Comparison of ENCODE assay signal across 19 cellular contexts in genomic region chr7:77729574-77730348, GRCh38. TPM values are rescaled to one million over a fixed set of nuclear protein-coding genes. Genes with fewer than 3 reads are reported as not detected.
DNase-seq lines count a peak whose midpoint lies in the region; ATAC-seq and TF ChIP-seq lines count a peak whose summit lies in the region.
"Had no signal": no experiment of that assay in that cellular context is flagged by ENCODE, and none has a peak within 500 bp of the region (broad histone marks: within the 10 kb centered on the region; RNA-seq: fewer than 3 reads in every experiment).

No MANE protein-coding gene starts in this region.

- H3K9ac ChIP-seq in muscle layer of colon (ENCODE audit: low read length): no peak overlapping the region

- H3K27ac ChIP-seq in CD4-positive, alpha-beta memory T cell (ENCODE audit: low read depth, low read length): no peak overlapping the region
- no peak overlapping the region for H3K27ac ChIP-seq in HEK293 (ENCODE audit: extremely low read depth, low read depth, low read length)
- peak overlapping the region; percentile 16 for H3K27ac ChIP-seq in muscle layer of colon (ENCODE audit: low read depth, low read length)
- H3K27ac ChIP-seq in ovary: no peak overlapping the region
- H3K27ac ChIP-seq: ascending aorta had no signal

- no peaks in the 10 kb centered on the region for H3K9me3 ChIP-seq in CD4-positive, alpha-beta memory T cell (ENCODE audit: control insufficient read depth in 1 of 2, low read length in 2 of 2)
- no peaks in the 10 kb centered on the region for H3K9me3 ChIP-seq in HEK293 (ENCODE audit: control insufficient read depth, insufficient read depth, low read depth, low read length)
- no peaks in the 10 kb centered on the region for H3K9me3 ChIP-seq in muscle layer of colon (ENCODE audit: low read length)
- H3K9me3 ChIP-seq in ovary: no peaks in the 10 kb centered on the region
- H3K9me3 ChIP-seq: ascending aorta had no signal

- H3K4me3 ChIP-seq in CD4-positive, alpha-beta memory T cell (ENCODE audit: low read length in 2 of 2): no peak overlapping the region
- H3K4me3 ChIP-seq in HEK293 (ENCODE audit: low read depth, low read length) (no peak overlapping the region), muscle layer of colon (ENCODE audit: low read depth in 1 of 2, low read length in 2 of 2) (no peak overlapping the region), ovary (no peak overlapping the region)
- H3K4me3 ChIP-seq: ascending aorta had no signal

- WGBS in ovary, 3 donors: 52 to 63% (median 61%) methylated on average over 3 of the region's 3 CpGs

- TF ChIP-seq POLR2A in ovary (IDR thresholded peaks at IDR 0.05): no peak

- CTCF ChIA-PET in CD4-positive, alpha-beta memory T cell (lab: Charles Lee; ENCODE audit: partially characterized antibody): interaction anchor here (0.6 to 1.1 kb wide), 2 partner anchors 10 to 50 kb away, joined by 3 read pairs; no protein-coding TSS in a partner anchor
- CTCF ChIA-PET in HEK293 (lab: Yijun Ruan, JAX): interaction anchor here (1.2 kb wide), 1 partner anchor 30 kb away, joined by 5 read pairs; no protein-coding TSS in a partner anchor

- no peaks in the 10 kb centered on the region for H3K27me3 ChIP-seq in CD4-positive, alpha-beta memory T cell (ENCODE audit: insufficient read depth, low read length)
- H3K27me3 ChIP-seq in muscle layer of colon (ENCODE audit: control insufficient read depth in 1 of 2, insufficient read depth in 2 of 2, low read length in 2 of 2) (no peaks in the 10 kb centered on the region), ovary (no peaks in the 10 kb centered on the region)
- H3K27me3 ChIP-seq: ascending aorta had no signal

- no peaks in the 10 kb centered on the region for H3K36me3 ChIP-seq in CD4-positive, alpha-beta memory T cell (ENCODE audit: insufficient read depth, low read length)
- H3K36me3 ChIP-seq in HEK293 (ENCODE audit: control insufficient read depth in 2 of 2, insufficient read depth in 1 of 2, low read length in 2 of 2): no peaks in the 10 kb centered on the region; a peak in 1 of 3 replicates
- H3K36me3 ChIP-seq in muscle layer of colon (ENCODE audit: insufficient read depth, low read length): no peaks in the 10 kb centered on the region
- H3K36me3 ChIP-seq in ovary: no peaks in the 10 kb centered on the region
- H3K36me3 ChIP-seq: ascending aorta had no signal

- H3K27me3 Mint-ChIP-seq in CD4-positive, alpha-beta memory T cell: no peaks in the 10 kb centered on the region
- H3K27me3 Mint-ChIP-seq in brain: no peaks in the 10 kb centered on the region

- DNase-seq in CD4-positive, alpha-beta memory T cell: no peak
- no peak for DNase-seq in DMS79 (lab: John Stamatoyannopoulos, UW)
- no peak for DNase-seq in ovary
- DNase-seq: activated CD8-positive, alpha-beta T cell treated with anti-CD3 and anti-CD28 coated beads, Interleukin-2, amount 10 ng/mL, durations not matched to agents 7 days and 5 days; cortex of kidney; DMS153; erythroblast; head of caudate nucleus; NCI-H1048; NCI-H2107; nucleus accumbens; PC-3 had no signal

- peaks cover 68% of the 10 kb centered on the region for H3K4me1 ChIP-seq in CD4-positive, alpha-beta memory T cell (ENCODE audit: insufficient read depth, low read length)
- H3K4me1 ChIP-seq in HEK293 (ENCODE audit: control insufficient read depth, insufficient read depth, low read length): peaks cover 28% of the 10 kb centered on the region
- H3K4me1 ChIP-seq in muscle layer of colon (ENCODE audit: insufficient read depth, low read length): peaks cover 27% of the 10 kb centered on the region
- H3K4me1 ChIP-seq in ovary (ENCODE audit: insufficient read depth): peaks cover 13% of the 10 kb centered on the region

- POLR2A ChIA-PET in CD4-positive, alpha-beta memory T cell (lab: Charles Lee; ENCODE audit: partially characterized antibody): no interaction called here
- POLR2A ChIA-PET in HEK293 (lab: Yijun Ruan, JAX): no interaction called here

- peaks cover 0 to 3% of the 10 kb centered on the region in 2 donors for H3K36me3 Mint-ChIP-seq in CD4-positive, alpha-beta memory T cell
- H3K36me3 Mint-ChIP-seq in brain: peaks cover 17% of the 10 kb centered on the region

- peak overlapping the region in 3 of 8 donors; percentile 37 to 45 (median 43) for H3K4me3 Mint-ChIP-seq in CD4-positive, alpha-beta memory T cell
- peak overlapping the region in 1 of 5 experiments; percentile 8 for H3K4me3 Mint-ChIP-seq in brain
- H3K4me3 Mint-ChIP-seq: activated CD8-positive, alpha-beta T cell treated with anti-CD3 and anti-CD28 coated beads, Interleukin-2, amount 10 ng/mL, durations not matched to agents 7 days and 5 days; activated T-helper 1 cell treated with anti-CD3 and anti-CD28 coated beads, Interleukin-12 subunit alpha, Interleukin-12 subunit beta, Interleukin-2, Interleukin-4 antibody, amounts not matched to agents 30 ng/mL and 10 ng/mL and 1 ng/mL, durations not matched to agents 14 hours and 24 hours and 36 hours had no signal

- no peak for TF ChIP-seq EP300 in ovary (IDR thresholded peaks at IDR 0.05)

- ATAC-seq in HG02938 (IDR thresholded peaks at IDR 0.05; ENCODE audit: unreplicated experiment): no peak
- ATAC-seq: activated CD8-positive, alpha-beta T cell treated with anti-CD3 and anti-CD28 coated beads, Interleukin-2, amount 10 ng/mL, durations not matched to agents 7 days and 5 days; PC-3; sciatic nerve had no signal

- peaks cover 37 to 69% (median 53%) of the 10 kb centered on the region in 4 donors for H3K4me1 Mint-ChIP-seq in CD4-positive, alpha-beta memory T cell
- peaks cover 50% of the 10 kb centered on the region for H3K4me1 Mint-ChIP-seq in brain

- TF ChIP-seq CTCF in HEK293 (tag by site-specific recombination; IDR thresholded peaks at IDR 0.05): no peak
- no peak for TF ChIP-seq CTCF in brain (conservative IDR thresholded peaks at IDR 0.05)
- no peak for TF ChIP-seq CTCF in ovary (IDR thresholded peaks at IDR 0.05)

- peak overlapping the region in 6 of 7 donors; percentile 34 to 84 (median 71) for H3K27ac Mint-ChIP-seq in CD4-positive, alpha-beta memory T cell
- H3K27ac Mint-ChIP-seq in brain: peak overlapping the region in 4 of 5 experiments; percentile 21 to 98 (median 66)
- H3K27ac Mint-ChIP-seq: activated CD8-positive, alpha-beta T cell treated with anti-CD3 and anti-CD28 coated beads, Interleukin-2, amount 10 ng/mL, durations not matched to agents 7 days and 5 days; activated T-helper 1 cell treated with anti-CD3 and anti-CD28 coated beads, Interleukin-12 subunit alpha, Interleukin-12 subunit beta, Interleukin-2, Interleukin-4 antibody, amounts not matched to agents 30 ng/mL and 10 ng/mL and 1 ng/mL, durations not matched to agents 14 hours and 24 hours and 36 hours had no signal

- intact Hi-C loops in CD4-positive, alpha-beta memory T cell (cut with micrococcal nuclease): no loop called here
- intact Hi-C loops in ovary (cut with DNase I): no loop called here

- no peaks in the 10 kb centered on the region for H3K9me3 Mint-ChIP-seq in CD4-positive, alpha-beta memory T cell
- no peaks in the 10 kb centered on the region for H3K9me3 Mint-ChIP-seq in brain
- H3K9me3 Mint-ChIP-seq: activated T-helper 1 cell treated with anti-CD3 and anti-CD28 coated beads, Interleukin-12 subunit alpha, Interleukin-12 subunit beta, Interleukin-2, Interleukin-4 antibody, amounts not matched to agents 30 ng/mL and 10 ng/mL and 1 ng/mL, durations not matched to agents 14 hours and 24 hours and 36 hours had no signal

TF ChIP-seq in HEK293, 187 proteins besides CTCF, POLR2A, EP300 and RAD21 (continues in another document):
- TF ChIP-seq PATZ1 (tag by site-specific recombination; IDR thresholded peaks at IDR 0.05): no peak
- no peak for TF ChIP-seq ZNF23 (tag by site-specific recombination; IDR thresholded peaks at IDR 0.05; ENCODE audit: borderline replicate concordance)
- TF ChIP-seq GLIS2 (tag by site-specific recombination; IDR thresholded peaks at IDR 0.05): no peak
- no peak for TF ChIP-seq ZNF571 (tag by site-specific recombination; IDR thresholded peaks at IDR 0.05)
- TF ChIP-seq ZNF791 (tag by site-specific recombination; IDR thresholded peaks at IDR 0.05): no peak
- no peak for TF ChIP-seq ZNF585B (tag by site-specific recombination; IDR thresholded peaks at IDR 0.05)
- 0 out of 2 replicates have a peak, but pooled peaks have one; percentile 0 for TF ChIP-seq SCRT2 (tag by site-specific recombination; IDR thresholded peaks at IDR 0.05)
- no peak for TF ChIP-seq ZFP69B (tag by site-specific recombination; IDR thresholded peaks at IDR 0.05)
- TF ChIP-seq ZNF121 (tag by site-specific recombination; IDR thresholded peaks at IDR 0.05): peak; percentile 56; the same call in 1 of the 2 replicates
- TF ChIP-seq ZSCAN4 (tag by site-specific recombination; IDR thresholded peaks at IDR 0.05): no peak
- no peak for TF ChIP-seq ZNF658 (tag by site-specific recombination; IDR thresholded peaks at IDR 0.05)

RNA-seq across cellular contexts. Expression of gene RSBN1L, which starts 33.5 kb away (rescaled TPM):
- total RNA-seq in CD4-positive, alpha-beta memory T cell: 10 to 100 TPM; 45.0 to 51.0 TPM
- polyA plus RNA-seq in CD4-positive, alpha-beta memory T cell: 1 to 10 TPM; 6.3 to 7.6 TPM
- polyA plus RNA-seq in brain (ENCODE audit: insufficient read depth, low read depth, low replicate concordance) (10.2 TPM), ovary (10 to 100 TPM; 12.4 to 19.1 TPM)
- 10 to 100 TPM; 13.8 to 28.3 (median 26.2) TPM for total RNA-seq in ovary
